23 cellular contexts compared by ENCODE assay signal in the genomic region with DNA sequence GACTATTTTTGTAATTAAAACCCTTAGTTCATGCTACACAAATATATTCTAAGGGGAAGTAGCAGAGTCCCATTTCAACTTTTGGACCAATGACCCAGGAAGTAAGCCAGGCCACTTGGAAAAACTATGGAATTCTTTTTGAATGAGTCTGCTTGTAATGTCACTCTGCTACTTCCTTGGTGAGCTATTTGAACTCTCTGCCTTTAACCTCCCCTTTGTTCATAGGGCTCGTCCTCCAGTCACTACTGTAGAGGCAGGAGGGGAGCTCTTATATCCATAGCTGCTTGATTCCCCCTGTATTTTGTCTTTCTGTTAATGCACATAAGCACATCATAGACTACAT.
A peak's percentile ranks its signal among the peaks of the same experiment; 100 is the strongest.
DNase-seq lines count a peak whose midpoint lies in the region; TF ChIP-seq lines count a peak whose summit lies in the region.
"Had no signal": no experiment of that assay in that cellular context is flagged by ENCODE, and none has a peak within 500 bp of the region (broad histone marks: within the 10 kb centered on the region; RNA-seq: fewer than 3 reads in every experiment).

No MANE protein-coding gene starts in this region.

- no peak for TF ChIP-seq CTCF in epithelial cell of esophagus (IDR thresholded peaks at IDR 0.05; ENCODE audit: insufficient read depth, low read depth, low read length, missing control alignments)
- no peak for TF ChIP-seq CTCF in neural crest cell (conservative IDR thresholded peaks at IDR 0.05)

- peak overlapping the region; percentile 4 for H3K27ac Mint-ChIP-seq in neural crest cell (ENCODE audit: unreplicated experiment)
- H3K27ac Mint-ChIP-seq: activated naive CD8-positive, alpha-beta T cell treated with anti-CD3 and anti-CD28 coated beads for 36 hours; stimulated activated naive CD8-positive, alpha-beta T cell treated with anti-CD3 and anti-CD28 coated beads, Interleukin-15, amount 100 ng/mL, for 72 hours had no signal

- H3K36me3 ChIP-seq in MG63 (no peaks in the 10 kb centered on the region), SJCRH30 (no peaks in the 10 kb centered on the region)
- H3K36me3 ChIP-seq: pancreas, vagina had no signal

- no peak overlapping the region for H3K27ac ChIP-seq in SJCRH30
- H3K27ac ChIP-seq: HL-60, pancreas, vagina had no signal

- DNase-seq in EL (peak; percentile 70), MG63 (peak; percentile 23), epithelial cell of esophagus (ENCODE audit: low read depth) (peak; percentile 11), neural crest cell (ENCODE audit: low read depth, low spot score) (no peak), NCI-H187 (lab: John Stamatoyannopoulos, UW) (no peak), NCI-H345 treated with DMSO at 0.1 percent for 48 hours (lab: John Stamatoyannopoulos, UW; ENCODE audit: unreplicated experiment) (no peak), SJCRH30 (no peak), NAMALWA (ENCODE audit: low spot score) (no peak)
- DNase-seq: activated CD4-positive, alpha-beta T cell treated with anti-CD3 and anti-CD28 coated beads for 4 hours; activated naive CD8-positive, alpha-beta T cell treated with anti-CD3 and anti-CD28 coated beads for 36 hours; activated T-cell treated with anti-CD3 and anti-CD28 coated beads, Interleukin-2, amount 50 U/mL, for 1 hour; C1 segment of cervical spinal cord; GF-D8; hippocampal formation; left cardiac atrium; MM.1S; pancreas; Right ventricle myocardium superior; stimulated activated naive CD8-positive, alpha-beta T cell treated with anti-CD3 and anti-CD28 coated beads, Interleukin-15, amount 100 ng/mL, for 72 hours; T-helper 9 cell had no signal

- H3K9me3 ChIP-seq in MG63 (no peaks in the 10 kb centered on the region), SJCRH30 (replicated peaks) (no peaks in the 10 kb centered on the region)
- H3K9me3 ChIP-seq: pancreas, vagina had no signal

- H3K4me1 ChIP-seq in SJCRH30, result peaks cover 7% of the 10 kb centered on the region; the same call in 1 of the 2 replicates
- H3K4me1 ChIP-seq: pancreas, vagina had no signal

- H3K4me3 ChIP-seq in MG63, result no peak overlapping the region
- no peak overlapping the region for H3K4me3 ChIP-seq in epithelial cell of esophagus (ENCODE audit: low read length)
- H3K4me3 ChIP-seq in SJCRH30, result no peak overlapping the region
- H3K4me3 ChIP-seq: pancreas, vagina had no signal

- H3K27me3 Mint-ChIP-seq in neural crest cell (ENCODE audit: low read depth), result no peaks in the 10 kb centered on the region

- peaks cover 8% of the 10 kb centered on the region for H3K4me1 Mint-ChIP-seq in neural crest cell
- H3K4me1 Mint-ChIP-seq: activated naive CD8-positive, alpha-beta T cell treated with anti-CD3 and anti-CD28 coated beads for 36 hours; central memory CD8-positive, alpha-beta T cell; stimulated activated naive CD8-positive, alpha-beta T cell treated with anti-CD3 and anti-CD28 coated beads, Interleukin-15, amount 100 ng/mL, for 72 hours had no signal

- H3K36me3 Mint-ChIP-seq in neural crest cell (ENCODE audit: low read depth), result no peaks in the 10 kb centered on the region
- H3K36me3 Mint-ChIP-seq: activated naive CD8-positive, alpha-beta T cell treated with anti-CD3 and anti-CD28 coated beads for 36 hours had no signal

- H3K9me3 Mint-ChIP-seq in neural crest cell, result no peaks in the 10 kb centered on the region
- H3K9me3 Mint-ChIP-seq: activated naive CD8-positive, alpha-beta T cell treated with anti-CD3 and anti-CD28 coated beads for 36 hours; central memory CD8-positive, alpha-beta T cell; stimulated activated naive CD8-positive, alpha-beta T cell treated with anti-CD3 and anti-CD28 coated beads, Interleukin-15, amount 100 ng/mL, for 72 hours had no signal

- H3K27me3 ChIP-seq in MG63, result no peaks in the 10 kb centered on the region
- H3K27me3 ChIP-seq in SJCRH30, result no peaks in the 10 kb centered on the region
- H3K27me3 ChIP-seq: pancreas, vagina had no signal

- no peak overlapping the region for H3K4me3 Mint-ChIP-seq in neural crest cell
- H3K4me3 Mint-ChIP-seq: activated naive CD8-positive, alpha-beta T cell treated with anti-CD3 and anti-CD28 coated beads for 36 hours; central memory CD8-positive, alpha-beta T cell; stimulated activated naive CD8-positive, alpha-beta T cell treated with anti-CD3 and anti-CD28 coated beads, Interleukin-15, amount 100 ng/mL, for 72 hours had no signal

Comparison
In these comparisons a context has a peak if more than half of its experiments do, and no peak if none do; other contexts are left out.
1. DNase-seq: peak in EL (single experiment), MG63 (single experiment) and epithelial cell of esophagus (single experiment); none in neural crest cell (single experiment), NCI-H187 (0 of 2), NCI-H345 treated with DMSO at 0.1 percent for 48 hours (single experiment), SJCRH30 (0 of 2) and NAMALWA (single experiment).